1 cellular context compared by ENCODE assay signal in genomic region chr18:79077181-79077580, GRCh38.
TF ChIP-seq lines count a peak whose summit lies in the region.

No MANE protein-coding gene starts in this region.

TF ChIP-seq in SK-N-SH, 30 proteins besides CTCF, POLR2A, EP300 and RAD21 (continued from another document):
- TF ChIP-seq CHD2 (IDR thresholded peaks at IDR 0.05; ENCODE audit: low read length, partially characterized antibody) = no peak
- no peak for TF ChIP-seq USF2 (IDR thresholded peaks at IDR 0.05; ENCODE audit: borderline replicate concordance, low read depth, low read length)
- TF ChIP-seq MEF2A (IDR thresholded peaks at IDR 0.05; ENCODE audit: borderline replicate concordance, low read depth) = no peak
- no peak for TF ChIP-seq NRF1 (IDR thresholded peaks at IDR 0.05; ENCODE audit: low read depth, low read length)
TF ChIP-seq in SK-N-SH: peak in this region for 0.
